In genomic region chr19:40225440-40226305, GRCh38 we compare ENCODE assay signal across 9 cellular contexts. TPM values are rescaled to one million over a fixed set of nuclear protein-coding genes. Genes with fewer than 3 reads are reported as not detected.
DNase-seq lines count a peak whose midpoint lies in the region; ATAC-seq and TF ChIP-seq lines count a peak whose summit lies in the region.
"Had no signal": no experiment of that assay in that cellular context is flagged by ENCODE, and none has a peak within 500 bp of the region (broad histone marks: within the 10 kb centered on the region; RNA-seq: fewer than 3 reads in every experiment).

No MANE protein-coding gene starts in this region.

- WGBS in suprapubic skin = 26% methylated on average over 21 of the region's 21 CpGs

- peaks cover 22% of the 10 kb centered on the region for H3K4me1 ChIP-seq in suprapubic skin

- H3K27ac ChIP-seq in suprapubic skin = no peak overlapping the region

- intact Hi-C loops in activated CD4-positive, alpha-beta T cell treated with anti-CD3 and anti-CD28 coated beads, Interleukin-2, amount 10 ng/mL, durations not matched to agents 24 days and 14 days (cut with micrococcal nuclease) = no loop called here

- no peak for DNase-seq in activated CD4-positive, alpha-beta T cell treated with anti-CD3 and anti-CD28 coated beads, Interleukin-2, amount 10 ng/mL, durations not matched to agents 24 days and 14 days
- DNase-seq in activated CD4-positive, alpha-beta T cell treated with anti-CD3 and anti-CD28 coated beads for 48 hours = no peak
- peak; percentile 17 for DNase-seq in RPMI8226
- DNase-seq in glutamatergic neuron = no peak
- DNase-seq in suprapubic skin (ENCODE audit: low spot score in 2 of 2) = no peak
- DNase-seq in cerebellar nuclear complex (lab: John Stamatoyannopoulos, UW) = no peak
- DNase-seq: SIG-M5 had no signal

- H3K36me3 Mint-ChIP-seq in activated CD4-positive, alpha-beta T cell treated with anti-CD3 and anti-CD28 coated beads, Interleukin-2, amount 10 ng/mL, durations not matched to agents 24 days and 14 days (ENCODE audit: low read depth) = no peaks in the 10 kb centered on the region
- peaks cover 16% of the 10 kb centered on the region for H3K36me3 Mint-ChIP-seq in glutamatergic neuron (ENCODE audit: unreplicated experiment)

- H3K27me3 ChIP-seq in suprapubic skin = peaks cover 34% of the 10 kb centered on the region

- peaks cover 4% of the 10 kb centered on the region for H3K9me3 Mint-ChIP-seq in activated CD4-positive, alpha-beta T cell treated with anti-CD3 and anti-CD28 coated beads, Interleukin-2, amount 10 ng/mL, durations not matched to agents 24 days and 14 days
- H3K9me3 Mint-ChIP-seq in glutamatergic neuron (ENCODE audit: unreplicated experiment) = peaks cover 7% of the 10 kb centered on the region

- H3K4me3 Mint-ChIP-seq in activated CD4-positive, alpha-beta T cell treated with anti-CD3 and anti-CD28 coated beads, Interleukin-2, amount 10 ng/mL, durations not matched to agents 24 days and 14 days = peak overlapping the region; percentile 52
- H3K4me3 Mint-ChIP-seq in glutamatergic neuron (ENCODE audit: unreplicated experiment) = peak overlapping the region; percentile 77

- no peak for ATAC-seq in GM21723 (IDR thresholded peaks at IDR 0.05; ENCODE audit: unreplicated experiment)
- no peak for ATAC-seq in GM18519 (IDR thresholded peaks at IDR 0.05; ENCODE audit: low FRiP score, unreplicated experiment)

- peaks cover 23% of the 10 kb centered on the region for H3K4me1 Mint-ChIP-seq in activated CD4-positive, alpha-beta T cell treated with anti-CD3 and anti-CD28 coated beads, Interleukin-2, amount 10 ng/mL, durations not matched to agents 24 days and 14 days
- H3K4me1 Mint-ChIP-seq in glutamatergic neuron (ENCODE audit: low read depth, unreplicated experiment) = peaks cover 3% of the 10 kb centered on the region

- peaks cover 46% of the 10 kb centered on the region for H3K27me3 Mint-ChIP-seq in activated CD4-positive, alpha-beta T cell treated with anti-CD3 and anti-CD28 coated beads, Interleukin-2, amount 10 ng/mL, durations not matched to agents 24 days and 14 days
- H3K27me3 Mint-ChIP-seq in glutamatergic neuron (ENCODE audit: unreplicated experiment) = peaks cover 23% of the 10 kb centered on the region

- H3K4me3 ChIP-seq in suprapubic skin = peak overlapping the region; percentile 37

- H3K27ac Mint-ChIP-seq in activated CD4-positive, alpha-beta T cell treated with anti-CD3 and anti-CD28 coated beads, Interleukin-2, amount 10 ng/mL, durations not matched to agents 24 days and 14 days = no peak overlapping the region
- H3K27ac Mint-ChIP-seq in glutamatergic neuron (ENCODE audit: unreplicated experiment) = no peak overlapping the region

- no peak for TF ChIP-seq EP300 in suprapubic skin (IDR thresholded peaks at IDR 0.05)

- H3K9me3 ChIP-seq in suprapubic skin = no peaks in the 10 kb centered on the region

- TF ChIP-seq CTCF in glutamatergic neuron (IDR thresholded peaks at IDR 0.05; ENCODE audit: partially characterized antibody, unreplicated experiment) (no peak), suprapubic skin (IDR thresholded peaks at IDR 0.05) (no peak)

- TF ChIP-seq POLR2A in suprapubic skin (IDR thresholded peaks at IDR 0.05) = no peak

- H3K36me3 ChIP-seq in suprapubic skin = no peaks in the 10 kb centered on the region

RNA-seq across cellular contexts. Expression of gene CCNP, which starts 0.8 kb away (rescaled TPM):
- 0.19 and 0.28 TPM in 2 replicates for total RNA-seq in activated CD4-positive, alpha-beta T cell treated with anti-CD3 and anti-CD28 coated beads, Interleukin-2, amount 10 ng/mL, durations not matched to agents 24 days and 14 days
- 2.3 TPM for total RNA-seq in glutamatergic neuron (ENCODE audit: unreplicated experiment)
- under 1 TPM in 1 of 4 donors, not detected in 3; 0.26 TPM for total RNA-seq in suprapubic skin

RNA-seq across cellular contexts. Expression of gene TTC9B, which starts 7.5 kb away (rescaled TPM):
- not detected in 2 replicates for total RNA-seq in activated CD4-positive, alpha-beta T cell treated with anti-CD3 and anti-CD28 coated beads, Interleukin-2, amount 10 ng/mL, durations not matched to agents 24 days and 14 days
- total RNA-seq in glutamatergic neuron (ENCODE audit: unreplicated experiment) (19.5 TPM), suprapubic skin (not detected)

RNA-seq across cellular contexts. Expression of gene MAP3K10, which starts 34.4 kb away (rescaled TPM):
- 16.6 and 17.6 TPM in 2 replicates for total RNA-seq in activated CD4-positive, alpha-beta T cell treated with anti-CD3 and anti-CD28 coated beads, Interleukin-2, amount 10 ng/mL, durations not matched to agents 24 days and 14 days
- total RNA-seq in glutamatergic neuron (ENCODE audit: unreplicated experiment) = 66.9 TPM
- total RNA-seq in suprapubic skin = 10 to 100 TPM; 11.0 to 20.4 (median 17.1) TPM

RNA-seq across cellular contexts. Expression of gene AKT2, which starts 59.5 kb away (rescaled TPM):
- total RNA-seq in activated CD4-positive, alpha-beta T cell treated with anti-CD3 and anti-CD28 coated beads, Interleukin-2, amount 10 ng/mL, durations not matched to agents 24 days and 14 days = 160 and 163 TPM in 2 replicates
- 197 TPM for total RNA-seq in glutamatergic neuron (ENCODE audit: unreplicated experiment)
- 100 to 1,000 TPM in 2 of 4 donors, 10 to 100 TPM in 2; 76.4 to 146 (median 92.3) TPM for total RNA-seq in suprapubic skin

Comparison
In these comparisons a context has a peak if more than half of its experiments do, and no peak if none do; other contexts are left out.
1. RNA of gene TTC9B, which starts 7.5 kb away (total RNA-seq): 19.5 TPM in glutamatergic neuron (single experiment); not detected in activated CD4-positive, alpha-beta T cell treated with anti-CD3 and anti-CD28 coated beads, Interleukin-2, amount 10 ng/mL, durations not matched to agents 24 days and 14 days and not detected in suprapubic skin; every median in the first group is over 10 times any median in the second.